ENCODE assay signal across 18 cellular contexts in the genomic region with DNA sequence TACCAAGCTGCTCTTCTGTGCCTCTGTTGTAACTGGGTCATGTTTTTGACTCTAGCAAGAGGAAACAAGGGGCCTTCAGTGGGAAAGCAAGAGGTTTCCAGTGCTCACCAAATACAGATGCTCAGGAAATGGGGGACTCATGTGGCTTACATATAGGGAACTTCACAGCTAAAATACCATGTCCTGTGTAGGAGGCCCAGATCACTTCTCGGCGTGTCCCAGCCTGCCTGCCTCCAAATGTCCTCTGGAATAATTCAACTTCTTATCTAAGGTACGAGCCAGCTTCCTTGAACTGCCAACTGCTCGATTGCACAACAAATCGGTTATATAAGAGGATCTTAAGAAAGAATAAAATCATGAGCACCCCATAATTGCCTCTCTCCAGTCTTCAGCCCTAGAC.
DNase-seq lines count a peak whose midpoint lies in the region; ATAC-seq and TF ChIP-seq lines count a peak whose summit lies in the region.
"Had no signal": no experiment of that assay in that cellular context is flagged by ENCODE, and none has a peak within 500 bp of the region (broad histone marks: within the 10 kb centered on the region; RNA-seq: fewer than 3 reads in every experiment).

No MANE protein-coding gene starts in this region.

- no peaks in the 10 kb centered on the region; the same call in 1 of the 2 replicates for H3K9me3 ChIP-seq in Loucy (ENCODE audit: insufficient read depth, low read depth, low read length)
- H3K9me3 ChIP-seq: BE2C, HAP-1, MG63 had no signal

- peak overlapping the region; percentile 58 for H2AFZ ChIP-seq in Loucy (ENCODE audit: low read length)

- H3K4me2 ChIP-seq in Loucy (ENCODE audit: low read depth, low read length, poor library complexity, severe bottlenecking), result peak overlapping the region; percentile 54

- H3F3A ChIP-seq in Loucy (ENCODE audit: low read depth), result no peaks in the 10 kb centered on the region

- H3K79me2 ChIP-seq in Loucy (ENCODE audit: insufficient read depth, low read length), result no peaks in the 10 kb centered on the region

- peak; percentile 98 for DNase-seq in GDM1 (lab: John Stamatoyannopoulos, UW)
- peak; percentile 89 for DNase-seq in SKM-1 treated with dmso at 0.1 percent for 144 hours (lab: John Stamatoyannopoulos, UW; ENCODE audit: unreplicated experiment)
- peak; percentile 54 for DNase-seq in epithelial cell of esophagus (ENCODE audit: low read depth)
- DNase-seq in left colon, result no peak
- DNase-seq in amniotic stem cell (lab: John Stamatoyannopoulos, UW), result no peak
- no peak for DNase-seq in activated CD4-positive, CD25-positive, alpha-beta regulatory T cell treated with anti-CD3 and anti-CD28 coated beads, Interleukin-2, amount 50 U/mL, for 72 hours
- DNase-seq in OCI-M2 (lab: John Stamatoyannopoulos, UW; ENCODE audit: unreplicated experiment), result no peak
- DNase-seq: BE2C, EL, MG63, NCI-H1436, NCI-H2029 treated with DMSO at 0.1 percent for 48 hours, NCI-H345, NCI-H526 treated with DMSO at 0.1 percent for 48 hours, SIG-M5, SW 1271 had no signal

- H3K36me3 ChIP-seq in Loucy (ENCODE audit: insufficient read depth, low read length), result no peaks in the 10 kb centered on the region
- H3K36me3 ChIP-seq: BE2C, HAP-1, MG63 had no signal

- no peaks in the 10 kb centered on the region for H4K20me1 ChIP-seq in Loucy (ENCODE audit: insufficient read depth, low read length, poor library complexity, severe bottlenecking)

- H3K4me1 ChIP-seq in Loucy (ENCODE audit: insufficient read depth, low read length, poor library complexity, severe bottlenecking), result peaks cover 28% of the 10 kb centered on the region
- H3K4me1 ChIP-seq: BE2C, HAP-1 had no signal

- H3K4me3 ChIP-seq in Loucy (ENCODE audit: low read length, poor library complexity, severe bottlenecking) (peak overlapping the region; percentile 21), epithelial cell of esophagus (ENCODE audit: low read length) (no peak overlapping the region)
- H3K4me3 ChIP-seq: HAP-1, MG63 had no signal

- H3K27me3 ChIP-seq in Loucy (ENCODE audit: insufficient read depth, low read length, poor library complexity, severe bottlenecking), result no peaks in the 10 kb centered on the region
- H3K27me3 ChIP-seq: BE2C, MG63 had no signal

- TF ChIP-seq CTCF in Loucy (conservative IDR thresholded peaks at IDR 0.05; ENCODE audit: low read length), result no peak
- no peak for TF ChIP-seq CTCF in epithelial cell of esophagus (IDR thresholded peaks at IDR 0.05; ENCODE audit: insufficient read depth, low read depth, low read length, missing control alignments)

- H3K9ac ChIP-seq in Loucy (ENCODE audit: low read depth, low read length, poor library complexity, severe bottlenecking), result peak overlapping the region; percentile 54

- intact Hi-C loops in left colon (cut with DNase I, micrococcal nuclease), result no loop called here

- ATAC-seq in left colon, result no peak

- H3K9me2 ChIP-seq in Loucy (replicated peaks; ENCODE audit: low read depth, low read length), result no peaks in the 10 kb centered on the region

Comparison
In these comparisons a context has a peak if more than half of its experiments do, and no peak if none do; other contexts are left out.
1. DNase-seq: peak in GDM1 (single experiment), SKM-1 treated with dmso at 0.1 percent for 144 hours (single experiment) and epithelial cell of esophagus (single experiment); none in left colon (0 of 2), amniotic stem cell (single experiment), activated CD4-positive, CD25-positive, alpha-beta regulatory T cell treated with anti-CD3 and anti-CD28 coated beads, Interleukin-2, amount 50 U/mL, for 72 hours (single experiment) and OCI-M2 (single experiment).